In the genomic region with DNA sequence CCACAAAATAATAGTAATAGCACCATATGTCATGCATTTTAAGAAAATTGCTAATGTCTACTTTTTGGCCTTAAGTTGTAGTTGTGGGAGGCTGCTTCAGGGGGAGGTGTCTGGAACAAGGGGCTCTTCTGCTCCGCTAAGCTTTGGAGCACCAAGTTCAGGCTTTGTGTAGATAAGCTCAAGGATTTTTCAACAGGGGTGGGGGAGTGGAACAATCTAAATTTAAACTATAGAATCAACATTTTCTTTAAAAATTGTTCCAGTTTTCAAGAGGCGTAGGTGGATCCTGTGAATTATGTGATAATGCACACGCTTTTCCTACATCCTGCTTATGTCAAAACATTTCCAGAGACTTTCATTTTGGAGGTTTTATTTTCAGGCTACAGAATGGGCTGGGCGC, we compare ENCODE assay signal across 17 cellular contexts. TPM values are rescaled to one million over a fixed set of nuclear protein-coding genes. Genes with fewer than 3 reads are reported as not detected.
DNase-seq lines count a peak whose midpoint lies in the region; ATAC-seq and TF ChIP-seq lines count a peak whose summit lies in the region.
"Had no signal": no experiment of that assay in that cellular context is flagged by ENCODE, and none has a peak within 500 bp of the region (broad histone marks: within the 10 kb centered on the region; RNA-seq: fewer than 3 reads in every experiment).

No MANE protein-coding gene starts in this region.

- DNase-seq in heart right ventricle (no peak), Right ventricle myocardium superior (no peak), NCI-H2227 (lab: John Stamatoyannopoulos, UW; ENCODE audit: unreplicated experiment) (peak; percentile 27), chondrocyte (ENCODE audit: low spot score) (no peak), type B pancreatic cell (ENCODE audit: extremely low spot score, unreplicated experiment) (no peak), NAMALWA (ENCODE audit: low spot score) (no peak), tibial artery (no peak)
- DNase-seq: islet precursor cell, KBM-7, natural killer cell, NCI-H2081, NCI-H526, SW 1271 had no signal

- peaks cover 13% of the 10 kb centered on the region for H3K36me3 Mint-ChIP-seq in chondrocyte (ENCODE audit: low read depth)
- H3K36me3 Mint-ChIP-seq in type B pancreatic cell = peaks cover 16% of the 10 kb centered on the region

- H3K27me3 Mint-ChIP-seq in chondrocyte (ENCODE audit: low read depth) (no peaks in the 10 kb centered on the region), type B pancreatic cell (no peaks in the 10 kb centered on the region)
- H3K27me3 Mint-ChIP-seq: dendritic cell treated with granulocyte-macrophage colony-stimulating factor and Interleukin-4, amounts not matched to agents 40 ng/mL and 50 ng/mL, for 4 days; memory B cell had no signal

- peak overlapping the region in 6 of 10 donors; percentile 76 to 98 (median 97) for H3K27ac ChIP-seq in heart right ventricle
- H3K27ac ChIP-seq in tibial artery = peak overlapping the region in 1 of 2 donors; percentile 6
- H3K27ac ChIP-seq: parathyroid adenoma had no signal

- H3K9me3 Mint-ChIP-seq in chondrocyte (ENCODE audit: low read depth) (no peaks in the 10 kb centered on the region), type B pancreatic cell (no peaks in the 10 kb centered on the region)
- H3K9me3 Mint-ChIP-seq: dendritic cell treated with granulocyte-macrophage colony-stimulating factor and Interleukin-4, amounts not matched to agents 40 ng/mL and 50 ng/mL, for 4 days; memory B cell; natural killer cell had no signal

- no peak overlapping the region for H3K4me3 ChIP-seq in heart right ventricle
- H3K4me3 ChIP-seq in tibial artery = no peak overlapping the region

- TF ChIP-seq CTCF in heart right ventricle (IDR thresholded peaks at IDR 0.05) (no peak), chondrocyte (IDR thresholded peaks at IDR 0.05) (no peak), type B pancreatic cell (conservative IDR thresholded peaks at IDR 0.05) (no peak), tibial artery (IDR thresholded peaks at IDR 0.05) (no peak)

- WGBS in heart right ventricle, 2 donors = 30 to 53% methylated on average over 4 of the region's 4 CpGs

- H3K4me1 Mint-ChIP-seq in chondrocyte (ENCODE audit: low read depth) = peaks cover 54% of the 10 kb centered on the region
- H3K4me1 Mint-ChIP-seq in type B pancreatic cell (ENCODE audit: unreplicated experiment) = peaks cover 42% of the 10 kb centered on the region

- H3K9me3 ChIP-seq in heart right ventricle (no peaks in the 10 kb centered on the region), tibial artery (no peaks in the 10 kb centered on the region)

- no peak for ATAC-seq in heart right ventricle
- ATAC-seq in Right ventricle myocardium superior (ENCODE audit: poor library complexity) = no peak
- no peak for ATAC-seq in HG02642 (IDR thresholded peaks at IDR 0.05; ENCODE audit: poor library complexity, unreplicated experiment)
- ATAC-seq: natural killer cell had no signal

- H3K27ac Mint-ChIP-seq in chondrocyte (ENCODE audit: unreplicated experiment) (peak overlapping the region; percentile 77), type B pancreatic cell (peak overlapping the region; percentile 7)
- H3K27ac Mint-ChIP-seq: dendritic cell treated with granulocyte-macrophage colony-stimulating factor and Interleukin-4, amounts not matched to agents 40 ng/mL and 50 ng/mL, for 4 days; memory B cell had no signal

- H3K4me3 Mint-ChIP-seq in chondrocyte (ENCODE audit: unreplicated experiment) (no peak overlapping the region), type B pancreatic cell (no peak overlapping the region)
- H3K4me3 Mint-ChIP-seq: dendritic cell treated with granulocyte-macrophage colony-stimulating factor and Interleukin-4, amounts not matched to agents 40 ng/mL and 50 ng/mL, for 4 days; memory B cell; natural killer cell had no signal

- intact Hi-C loops in heart right ventricle (cut with DNase I) (loop anchor here in 3 of 10 donors (1.0 to 10.0 kb wide), 4 partner anchors 21 to 228 kb away; no protein-coding TSS in a partner anchor), Right ventricle myocardium superior (cut with DNase I) (no loop called here), tibial artery (cut with DNase I; ENCODE audit: low total_unique reads) (no loop called here)

- peaks cover 21 to 71% (median 60%) of the 10 kb centered on the region in 9 donors for H3K4me1 ChIP-seq in heart right ventricle
- H3K4me1 ChIP-seq in tibial artery = peaks cover 5 to 63% (median 38%) of the 10 kb centered on the region in 4 donors

- H3K27me3 ChIP-seq in heart right ventricle = no peaks in the 10 kb centered on the region
- H3K27me3 ChIP-seq in tibial artery = no peaks in the 10 kb centered on the region

- H3K36me3 ChIP-seq in heart right ventricle (peaks cover 0 to 42% (median 27%) of the 10 kb centered on the region in 9 donors), tibial artery (peaks cover 31 to 36% (median 34%) of the 10 kb centered on the region in 3 donors)

RNA-seq across cellular contexts. Expression of a gene that starts 9.8 kb away (rescaled TPM):
- total RNA-seq in heart right ventricle (100 to 1,000 TPM; 153 to 403 (median 203) TPM), Right ventricle myocardium superior (255 TPM), chondrocyte (171 to 196 TPM (median 188 TPM) in 3 replicates), type B pancreatic cell (ENCODE audit: low replicate concordance) (374 and 695 TPM in 2 replicates)
- 100 to 1,000 TPM in 1 of 2 donors, 10 to 100 TPM in 1; 73.6 to 624 TPM for polyA plus RNA-seq in heart right ventricle
